ENCODE assay signal across 28 cellular contexts in genomic region chr6:41193171-41193734, GRCh38. TPM values are rescaled to one million over a fixed set of nuclear protein-coding genes. Genes with fewer than 3 reads are reported as not detected.
A peak's percentile ranks its signal among the peaks of the same experiment; 100 is the strongest.
DNase-seq lines count a peak whose midpoint lies in the region; ATAC-seq and TF ChIP-seq lines count a peak whose summit lies in the region.
"Had no signal": no experiment of that assay in that cellular context is flagged by ENCODE, and none has a peak within 500 bp of the region (broad histone marks: within the 10 kb centered on the region; RNA-seq: fewer than 3 reads in every experiment).

No MANE protein-coding gene starts in this region.

- H3K36me3 ChIP-seq in CD4-positive, alpha-beta memory T cell (ENCODE audit: insufficient read depth, low read length) = no peaks in the 10 kb centered on the region

- no peak overlapping the region for H3K4me3 ChIP-seq in CD4-positive, alpha-beta memory T cell (ENCODE audit: low read length in 2 of 2)
- H3K4me3 ChIP-seq: A549, body of pancreas, lung had no signal

- ATAC-seq in activated CD4-positive, alpha-beta T cell treated with anti-CD3 and anti-CD28 coated beads for 36 hours = peak; percentile 56
- no peak for ATAC-seq in activated CD8-positive, alpha-beta T cell treated with anti-CD3 and anti-CD28 coated beads, Interleukin-2, amount 10 ng/mL, durations not matched to agents 7 days and 5 days
- no peak for ATAC-seq in natural killer cell
- ATAC-seq: A549; activated CD4-positive, CD25-positive, alpha-beta regulatory T cell treated with anti-CD3 and anti-CD28 coated beads, Interleukin-2, amount 50 U/mL, for 24 hours; body of pancreas had no signal

- TF ChIP-seq CTCF in natural killer cell (IDR thresholded peaks at IDR 0.05) = no peak

- peaks cover 6% of the 10 kb centered on the region for H3K9me3 Mint-ChIP-seq in activated CD4-positive, alpha-beta T cell treated with anti-CD3 and anti-CD28 coated beads for 36 hours (ENCODE audit: low read depth)
- peaks cover 0 to 9% (median 3%) of the 10 kb centered on the region in 8 donors for H3K9me3 Mint-ChIP-seq in CD4-positive, alpha-beta memory T cell
- no peaks in the 10 kb centered on the region for H3K9me3 Mint-ChIP-seq in activated CD8-positive, alpha-beta T cell treated with anti-CD3 and anti-CD28 coated beads, Interleukin-2, amount 10 ng/mL, durations not matched to agents 7 days and 5 days (ENCODE audit: insufficient read depth)
- peaks cover 0 to 2% of the 10 kb centered on the region in 2 donors for H3K9me3 Mint-ChIP-seq in natural killer cell
- H3K9me3 Mint-ChIP-seq in immature natural killer cell = peaks cover 0 to 4% (median 0%) of the 10 kb centered on the region in 6 donors

- peaks cover 3% of the 10 kb centered on the region for H3K36me3 Mint-ChIP-seq in activated CD4-positive, alpha-beta T cell treated with anti-CD3 and anti-CD28 coated beads for 36 hours (ENCODE audit: low read depth)
- peaks cover 10 to 29% of the 10 kb centered on the region in 2 donors for H3K36me3 Mint-ChIP-seq in CD4-positive, alpha-beta memory T cell
- H3K36me3 Mint-ChIP-seq in activated CD8-positive, alpha-beta T cell treated with anti-CD3 and anti-CD28 coated beads, Interleukin-2, amount 10 ng/mL, durations not matched to agents 7 days and 5 days (ENCODE audit: low read depth) = peaks cover 81% of the 10 kb centered on the region
- H3K36me3 Mint-ChIP-seq in natural killer cell (no peaks in the 10 kb centered on the region), immature natural killer cell (peaks cover 0 to 17% (median 7%) of the 10 kb centered on the region in 3 donors)

- intact Hi-C loops in activated CD4-positive, alpha-beta T cell treated with anti-CD3 and anti-CD28 coated beads for 36 hours (cut with DNase I, micrococcal nuclease) = no loop called here
- intact Hi-C loops in CD4-positive, alpha-beta memory T cell (cut with micrococcal nuclease) = no loop called here
- intact Hi-C loops in natural killer cell (cut with micrococcal nuclease) = no loop called here

- no peaks in the 10 kb centered on the region for H3K27me3 ChIP-seq in CD4-positive, alpha-beta memory T cell (ENCODE audit: insufficient read depth, low read length)
- H3K27me3 ChIP-seq: body of pancreas had no signal

- CTCF ChIA-PET in activated CD4-positive, alpha-beta T cell treated with anti-CD3 and anti-CD28 coated beads for 36 hours (lab: Charles Lee) = interaction anchor here (1.3 kb wide), 1 partner anchor 18 kb away, joined by 3 read pairs; no protein-coding TSS in a partner anchor
- CTCF ChIA-PET in CD4-positive, alpha-beta memory T cell (lab: Charles Lee; ENCODE audit: partially characterized antibody) = no interaction called here
- CTCF ChIA-PET in activated CD8-positive, alpha-beta T cell treated with anti-CD3 and anti-CD28 coated beads, Interleukin-2, amount 10 ng/mL, durations not matched to agents 7 days and 5 days (lab: Charles Lee) = no interaction called here

- no peaks in the 10 kb centered on the region for H3K9me3 ChIP-seq in CD4-positive, alpha-beta memory T cell (ENCODE audit: control insufficient read depth in 1 of 2, low read length in 2 of 2)
- H3K9me3 ChIP-seq: body of pancreas, SK-N-SH had no signal

- H3K4me1 ChIP-seq in CD4-positive, alpha-beta memory T cell (ENCODE audit: insufficient read depth, low read length) = peaks cover 22% of the 10 kb centered on the region
- H3K4me1 ChIP-seq: A549, body of pancreas, Caco-2 had no signal

- POLR2A ChIA-PET in activated CD4-positive, alpha-beta T cell treated with anti-CD3 and anti-CD28 coated beads for 36 hours (lab: Charles Lee) = no interaction called here
- POLR2A ChIA-PET in CD4-positive, alpha-beta memory T cell (lab: Charles Lee; ENCODE audit: partially characterized antibody) = no interaction called here
- POLR2A ChIA-PET in activated CD8-positive, alpha-beta T cell treated with anti-CD3 and anti-CD28 coated beads, Interleukin-2, amount 10 ng/mL, durations not matched to agents 7 days and 5 days (lab: Charles Lee) = no interaction called here

- H3K27ac ChIP-seq in CD4-positive, alpha-beta memory T cell (ENCODE audit: low read depth, low read length) = no peak overlapping the region
- H3K27ac ChIP-seq: A549, body of pancreas, epithelial cell of prostate, KMS-11, RWPE1 had no signal

- H3K27ac Mint-ChIP-seq in activated CD4-positive, alpha-beta T cell treated with anti-CD3 and anti-CD28 coated beads for 36 hours = no peak overlapping the region
- H3K27ac Mint-ChIP-seq in CD4-positive, alpha-beta memory T cell = peak overlapping the region in 4 of 7 donors; percentile 62 to 90 (median 74)
- peak overlapping the region; percentile 55 for H3K27ac Mint-ChIP-seq in activated CD8-positive, alpha-beta T cell treated with anti-CD3 and anti-CD28 coated beads, Interleukin-2, amount 10 ng/mL, durations not matched to agents 7 days and 5 days
- H3K27ac Mint-ChIP-seq in natural killer cell = peak overlapping the region; percentile 10 to 11
- H3K27ac Mint-ChIP-seq in immature natural killer cell = peak overlapping the region in 2 of 6 donors; percentile 1 to 5
- H3K27ac Mint-ChIP-seq: activated T-helper 2 cell treated with anti-CD3 and anti-CD28 coated beads, Interferon-gamma antibody, Interleukin-2, Interleukin-4, amounts not matched to agents 10 μg/mL and 5 μg/mL and 100 μg/mL, durations not matched to agents 14 hours and 24 hours and 36 hours had no signal

- no peaks in the 10 kb centered on the region for H3K27me3 Mint-ChIP-seq in activated CD4-positive, alpha-beta T cell treated with anti-CD3 and anti-CD28 coated beads for 36 hours
- H3K27me3 Mint-ChIP-seq in CD4-positive, alpha-beta memory T cell = no peaks in the 10 kb centered on the region
- H3K27me3 Mint-ChIP-seq in activated CD8-positive, alpha-beta T cell treated with anti-CD3 and anti-CD28 coated beads, Interleukin-2, amount 10 ng/mL, durations not matched to agents 7 days and 5 days (ENCODE audit: low read depth) = no peaks in the 10 kb centered on the region
- H3K27me3 Mint-ChIP-seq in natural killer cell (ENCODE audit: low read depth in 2 of 2) (no peaks in the 10 kb centered on the region), immature natural killer cell (ENCODE audit: low read depth in 3 of 3) (no peaks in the 10 kb centered on the region)

- H3K4me1 Mint-ChIP-seq in activated CD4-positive, alpha-beta T cell treated with anti-CD3 and anti-CD28 coated beads for 36 hours = peaks cover 18% of the 10 kb centered on the region
- peaks cover 28 to 53% (median 40%) of the 10 kb centered on the region in 4 donors for H3K4me1 Mint-ChIP-seq in CD4-positive, alpha-beta memory T cell
- H3K4me1 Mint-ChIP-seq in activated CD8-positive, alpha-beta T cell treated with anti-CD3 and anti-CD28 coated beads, Interleukin-2, amount 10 ng/mL, durations not matched to agents 7 days and 5 days (ENCODE audit: low read depth) = peaks cover 52% of the 10 kb centered on the region
- H3K4me1 Mint-ChIP-seq in natural killer cell = peaks cover 41 to 48% of the 10 kb centered on the region in 2 donors
- peaks cover 13 to 37% of the 10 kb centered on the region in 2 donors for H3K4me1 Mint-ChIP-seq in immature natural killer cell

- no peak for DNase-seq in activated CD4-positive, alpha-beta T cell treated with anti-CD3 and anti-CD28 coated beads for 36 hours
- DNase-seq in activated CD4-positive, alpha-beta T cell treated with anti-CD3 and anti-CD28 coated beads for 48 hours = no peak
- DNase-seq in CD4-positive, alpha-beta memory T cell = no peak
- no peak for DNase-seq in activated CD8-positive, alpha-beta T cell treated with anti-CD3 and anti-CD28 coated beads, Interleukin-2, amount 10 ng/mL, durations not matched to agents 7 days and 5 days
- DNase-seq in natural killer cell = no peak
- DNase-seq in immature natural killer cell = no peak
- DNase-seq in SIG-M5 (lab: John Stamatoyannopoulos, UW) = no peak
- no peak for DNase-seq in dedifferentiated amniotic fluid mesenchymal stem cell (ENCODE audit: extremely low spot score)
- DNase-seq: body of pancreas; Caco-2; DMS79 treated with DMSO at 0.1 percent for 48 hours; glutamatergic neuron; SK-N-SH; stimulated activated CD8-positive, alpha-beta memory T cell treated with anti-CD3 and anti-CD28 coated beads, Interleukin-4, amount 100 ng/mL, for 48 hours; substantia nigra; T1000 had no signal

- no peak overlapping the region for H3K4me3 Mint-ChIP-seq in activated CD4-positive, alpha-beta T cell treated with anti-CD3 and anti-CD28 coated beads for 36 hours
- no peak overlapping the region for H3K4me3 Mint-ChIP-seq in CD4-positive, alpha-beta memory T cell
- H3K4me3 Mint-ChIP-seq in activated CD8-positive, alpha-beta T cell treated with anti-CD3 and anti-CD28 coated beads, Interleukin-2, amount 10 ng/mL, durations not matched to agents 7 days and 5 days = no peak overlapping the region
- H3K4me3 Mint-ChIP-seq in natural killer cell (no peak overlapping the region), immature natural killer cell (no peak overlapping the region)

RNA-seq across cellular contexts. Expression of gene TREML2, which starts 7.7 kb away (rescaled TPM):
- total RNA-seq in activated CD4-positive, alpha-beta T cell treated with anti-CD3 and anti-CD28 coated beads for 36 hours = 1 to 10 TPM; 7.1 to 8.2 TPM
- under 1 TPM; 0.35 to 0.39 TPM for total RNA-seq in CD4-positive, alpha-beta memory T cell
- 1 to 10 TPM; 1.6 to 4.8 TPM for polyA plus RNA-seq in CD4-positive, alpha-beta memory T cell
- 10 to 100 TPM; 23.5 to 24.9 TPM for total RNA-seq in activated CD8-positive, alpha-beta T cell treated with anti-CD3 and anti-CD28 coated beads, Interleukin-2, amount 10 ng/mL, durations not matched to agents 7 days and 5 days
- total RNA-seq in natural killer cell = 1 to 10 TPM in 2 of 3 donors, under 1 TPM in 1; 0.75 to 3.0 (median 1.0) TPM
- 1 to 10 TPM in 1 of 3 donors, under 1 TPM in 1, not detected in 1; 0.89 to 1.2 TPM for polyA plus RNA-seq in immature natural killer cell
- total RNA-seq: body of pancreas, Caco-2, mucosa of gallbladder had no signal
- polyA plus RNA-seq: A549, SK-N-SH had no signal

RNA-seq across cellular contexts. Expression of gene TREM2, which starts 30.3 kb away (rescaled TPM):
- not detected for total RNA-seq in activated CD4-positive, alpha-beta T cell treated with anti-CD3 and anti-CD28 coated beads for 36 hours
- 1 to 10 TPM; 2.7 to 4.0 TPM for total RNA-seq in CD4-positive, alpha-beta memory T cell
- polyA plus RNA-seq in CD4-positive, alpha-beta memory T cell = not detected
- total RNA-seq in activated CD8-positive, alpha-beta T cell treated with anti-CD3 and anti-CD28 coated beads, Interleukin-2, amount 10 ng/mL, durations not matched to agents 7 days and 5 days = not detected
- total RNA-seq in natural killer cell = not detected
- not detected for polyA plus RNA-seq in immature natural killer cell
- total RNA-seq: activated T-helper 2 cell treated with anti-CD3 and anti-CD28 coated beads, Interferon-gamma antibody, Interleukin-2, Interleukin-4, amounts not matched to agents 10 μg/mL and 5 μg/mL and 100 μg/mL, durations not matched to agents 14 hours and 24 hours and 36 hours; Caco-2; kidney epithelial cell had no signal
- polyA plus RNA-seq: A549, SK-N-SH had no signal

RNA-seq across cellular contexts. Expression of gene TREML4, which starts 34.9 kb away (rescaled TPM):
- not detected for total RNA-seq in activated CD4-positive, alpha-beta T cell treated with anti-CD3 and anti-CD28 coated beads for 36 hours
- not detected for total RNA-seq in CD4-positive, alpha-beta memory T cell
- polyA plus RNA-seq in CD4-positive, alpha-beta memory T cell = not detected
- total RNA-seq in activated CD8-positive, alpha-beta T cell treated with anti-CD3 and anti-CD28 coated beads, Interleukin-2, amount 10 ng/mL, durations not matched to agents 7 days and 5 days = not detected
- total RNA-seq in natural killer cell = 1 to 10 TPM in 1 of 3 donors, under 1 TPM in 2; 0.21 to 2.1 (median 0.32) TPM
- polyA plus RNA-seq in immature natural killer cell = not detected
- total RNA-seq: activated T-helper 2 cell treated with anti-CD3 and anti-CD28 coated beads, Interferon-gamma antibody, Interleukin-2, Interleukin-4, amounts not matched to agents 10 μg/mL and 5 μg/mL and 100 μg/mL, durations not matched to agents 14 hours and 24 hours and 36 hours; body of pancreas; Caco-2; cerebellum; kidney epithelial cell; mucosa of gallbladder; skeletal muscle tissue; ureter had no signal
- polyA plus RNA-seq: A549, SK-N-SH had no signal

RNA-seq across cellular contexts. Expression of gene TREML1, which starts 39.1 kb away (rescaled TPM):
- total RNA-seq in activated CD4-positive, alpha-beta T cell treated with anti-CD3 and anti-CD28 coated beads for 36 hours = not detected
- total RNA-seq in CD4-positive, alpha-beta memory T cell = not detected
- not detected for polyA plus RNA-seq in CD4-positive, alpha-beta memory T cell
- total RNA-seq in activated CD8-positive, alpha-beta T cell treated with anti-CD3 and anti-CD28 coated beads, Interleukin-2, amount 10 ng/mL, durations not matched to agents 7 days and 5 days = not detected
- total RNA-seq in natural killer cell = 1 to 10 TPM; 1.4 to 8.6 (median 3.4) TPM
- 1 to 10 TPM in 2 of 3 donors, not detected in 1; 2.4 to 6.2 TPM for polyA plus RNA-seq in immature natural killer cell
- total RNA-seq: activated T-helper 2 cell treated with anti-CD3 and anti-CD28 coated beads, Interferon-gamma antibody, Interleukin-2, Interleukin-4, amounts not matched to agents 10 μg/mL and 5 μg/mL and 100 μg/mL, durations not matched to agents 14 hours and 24 hours and 36 hours; body of pancreas; Caco-2; cerebellum; kidney epithelial cell; skeletal muscle tissue had no signal
- polyA plus RNA-seq: A549, SK-N-SH had no signal
